2 cellular contexts compared by ENCODE assay signal in genomic region chr5:464843-465590, GRCh38.
TF ChIP-seq lines count a peak whose summit lies in the region.

No MANE protein-coding gene starts in this region.

TF ChIP-seq in HepG2, 621 proteins besides CTCF, POLR2A, EP300 and RAD21:
- TF ChIP-seq MED8 (CRISPR knock-in tag; IDR thresholded peaks at IDR 0.05; ENCODE audit: insufficient replicate concordance) (no peak), AHR (CRISPR knock-in tag; IDR thresholded peaks at IDR 0.05) (no peak), GLI4 (CRISPR knock-in tag; IDR thresholded peaks at IDR 0.05; ENCODE audit: borderline replicate concordance) (no peak), ZBTB44 (CRISPR knock-in tag; IDR thresholded peaks at IDR 0.05) (no peak), SRSF4 (IDR thresholded peaks at IDR 0.05; ENCODE audit: low read depth, low read length, poor library complexity, severe bottlenecking) (no peak), SMYD3 (CRISPR knock-in tag; IDR thresholded peaks at IDR 0.05) (no peak), ZNF740 (CRISPR knock-in tag; IDR thresholded peaks at IDR 0.05) (no peak), ZNF879 (CRISPR knock-in tag; IDR thresholded peaks at IDR 0.05) (no peak), ZNF570 (CRISPR knock-in tag; IDR thresholded peaks at IDR 0.05; ENCODE audit: borderline replicate concordance) (no peak), FIP1L1 (IDR thresholded peaks at IDR 0.05; ENCODE audit: borderline replicate concordance, insufficient read depth, low read depth, low read length) (no peak), PAF1 (CRISPR knock-in tag; IDR thresholded peaks at IDR 0.05) (no peak), KDM1A (CRISPR knock-in tag; IDR thresholded peaks at IDR 0.05) (no peak), ETV5 (CRISPR knock-in tag; IDR thresholded peaks at IDR 0.05; ENCODE audit: borderline replicate concordance) (no peak), TFDP1 (CRISPR knock-in tag; IDR thresholded peaks at IDR 0.05; ENCODE audit: borderline replicate concordance) (no peak), RARA (CRISPR knock-in tag; IDR thresholded peaks at IDR 0.05) (no peak), HMG20B (CRISPR knock-in tag; conservative IDR thresholded peaks at IDR 0.05) (no peak), KMT2A (CRISPR knock-in tag; IDR thresholded peaks at IDR 0.05) (no peak), AGO2 (optimal IDR thresholded peaks at IDR 0.05; ENCODE audit: low read depth, low read length) (no peak), MLX (CRISPR knock-in tag; IDR thresholded peaks at IDR 0.05) (no peak)

TF ChIP-seq in K562, 482 proteins besides CTCF, POLR2A, EP300 and RAD21:
- no peak for TF ChIP-seq PREB (CRISPR knock-in tag; IDR thresholded peaks at IDR 0.05)
- TF ChIP-seq ZNF318 (IDR thresholded peaks at IDR 0.05; ENCODE audit: borderline replicate concordance in 1 of 2, low read depth in 1 of 2) = no peak
- no peak for TF ChIP-seq MEF2A (IDR thresholded peaks at IDR 0.05; ENCODE audit: control insufficient read depth, low read depth, low read length)
- peak; percentile 57 for TF ChIP-seq POLR2G (IDR thresholded peaks at IDR 0.05; ENCODE audit: low read depth, low read length)
- TF ChIP-seq ZBTB33 (CRISPR knock-in tag; IDR thresholded peaks at IDR 0.05) = peak; percentile 96
